Comparison of ENCODE assay signal across 10 cellular contexts in genomic region chr7:100431286-100431735, GRCh38. TPM values are rescaled to one million over a fixed set of nuclear protein-coding genes. Genes with fewer than 3 reads are reported as not detected.
A peak's percentile ranks its signal among the peaks of the same experiment; 100 is the strongest.
DNase-seq lines count a peak whose midpoint lies in the region; ATAC-seq, FAIRE-seq and TF ChIP-seq lines count a peak whose summit lies in the region.
"Had no signal": no experiment of that assay in that cellular context is flagged by ENCODE, and none has a peak within 500 bp of the region (broad histone marks: within the 10 kb centered on the region; RNA-seq: fewer than 3 reads in every experiment).

No MANE protein-coding gene starts in this region.

- no peak for TF ChIP-seq POLR2A in suprapubic skin (IDR thresholded peaks at IDR 0.05)

- peaks cover 3% of the 10 kb centered on the region for H3K9me1 ChIP-seq in keratinocyte (ENCODE audit: control insufficient read depth, extremely low read depth, insufficient read depth, low read length)

- peak overlapping the region; percentile 95 for H3K4me3 Mint-ChIP-seq in activated CD4-positive, alpha-beta T cell treated with anti-CD3 and anti-CD28 coated beads, Interleukin-2, amount 10 ng/mL, durations not matched to agents 24 days and 14 days
- H3K4me3 Mint-ChIP-seq in activated T-helper 2 cell treated with anti-CD3 and anti-CD28 coated beads, Interferon-gamma antibody, Interleukin-2, Interleukin-4, amounts not matched to agents 10 μg/mL and 5 μg/mL and 100 μg/mL, durations not matched to agents 14 hours and 24 hours and 36 hours (ENCODE audit: low read depth): peak overlapping the region; percentile 89

- TF ChIP-seq EP300 in suprapubic skin (IDR thresholded peaks at IDR 0.05): no peak

- TF ChIP-seq CTCF in keratinocyte (optimal IDR thresholded peaks at IDR 0.05 in 1 of 3, IDR thresholded peaks at IDR 0.05 in 1 of 3, conservative IDR thresholded peaks at IDR 0.05 in 1 of 3; ENCODE audit: extremely low read depth in 1 of 3, insufficient read depth in 2 of 3, low read length in 3 of 3): no peak
- no peak for TF ChIP-seq CTCF in suprapubic skin (IDR thresholded peaks at IDR 0.05)

- H4K20me1 ChIP-seq in keratinocyte (ENCODE audit: control insufficient read depth, extremely low read depth, insufficient read depth, low read length): peaks cover 4% of the 10 kb centered on the region

- no peaks in the 10 kb centered on the region for H3K27me3 ChIP-seq in keratinocyte (ENCODE audit: control insufficient read depth, extremely low read depth, insufficient read depth, low read length)
- no peaks in the 10 kb centered on the region for H3K27me3 ChIP-seq in suprapubic skin
- H3K27me3 ChIP-seq: MG63 had no signal

- peaks cover 30% of the 10 kb centered on the region for H3K4me1 ChIP-seq in keratinocyte (ENCODE audit: control insufficient read depth, extremely low read depth, insufficient read depth, low read length)
- peaks cover 55% of the 10 kb centered on the region for H3K4me1 ChIP-seq in suprapubic skin

- H3K4me2 ChIP-seq in keratinocyte (ENCODE audit: control insufficient read depth, extremely low read depth, insufficient read depth, low read depth, low read length): peak overlapping the region; percentile 22

- no peak for DNase-seq in activated CD4-positive, alpha-beta T cell treated with anti-CD3 and anti-CD28 coated beads, Interleukin-2, amount 10 ng/mL, durations not matched to agents 24 days and 14 days
- DNase-seq in activated CD4-positive, alpha-beta T cell treated with anti-CD3 and anti-CD28 coated beads for 1 hour: no peak
- DNase-seq in activated T-helper 2 cell treated with anti-CD3 and anti-CD28 coated beads, Interferon-gamma antibody, Interleukin-2, Interleukin-4, amounts not matched to agents 10 μg/mL and 5 μg/mL and 100 μg/mL, durations not matched to agents 14 hours and 24 hours and 36 hours (ENCODE audit: low spot score): no peak
- no peak for DNase-seq in keratinocyte (ENCODE audit: low read depth, low spot score)
- no peak for DNase-seq in suprapubic skin (ENCODE audit: low spot score in 2 of 2)
- no peak for DNase-seq in GM19238 (ENCODE audit: insufficient read length, low spot score)
- no peak for DNase-seq in NCI-H1092 treated with DMSO at 0.1 percent for 48 hours (lab: John Stamatoyannopoulos, UW)
- DNase-seq: MG63 had no signal

- H3K9me3 ChIP-seq in keratinocyte (ENCODE audit: control insufficient read depth, low read depth, low read length): no peaks in the 10 kb centered on the region
- H3K9me3 ChIP-seq in suprapubic skin: no peaks in the 10 kb centered on the region
- H3K9me3 ChIP-seq: MG63 had no signal

- H3K36me3 Mint-ChIP-seq in activated CD4-positive, alpha-beta T cell treated with anti-CD3 and anti-CD28 coated beads, Interleukin-2, amount 10 ng/mL, durations not matched to agents 24 days and 14 days (ENCODE audit: low read depth): peaks cover 57% of the 10 kb centered on the region
- peaks cover 56% of the 10 kb centered on the region for H3K36me3 Mint-ChIP-seq in activated T-helper 2 cell treated with anti-CD3 and anti-CD28 coated beads, Interferon-gamma antibody, Interleukin-2, Interleukin-4, amounts not matched to agents 10 μg/mL and 5 μg/mL and 100 μg/mL, durations not matched to agents 14 hours and 24 hours and 36 hours (ENCODE audit: low read depth)

- H3K36me3 ChIP-seq in keratinocyte (ENCODE audit: control insufficient read depth in 2 of 2, extremely low read depth in 1 of 2, insufficient read depth in 2 of 2, low read length in 2 of 2) (peaks cover 9 to 40% of the 10 kb centered on the region in 2 experiments), suprapubic skin (peaks cover 19% of the 10 kb centered on the region)

- H3K9me3 Mint-ChIP-seq in activated CD4-positive, alpha-beta T cell treated with anti-CD3 and anti-CD28 coated beads, Interleukin-2, amount 10 ng/mL, durations not matched to agents 24 days and 14 days: peaks cover 4% of the 10 kb centered on the region
- H3K9me3 Mint-ChIP-seq in activated T-helper 2 cell treated with anti-CD3 and anti-CD28 coated beads, Interferon-gamma antibody, Interleukin-2, Interleukin-4, amounts not matched to agents 10 μg/mL and 5 μg/mL and 100 μg/mL, durations not matched to agents 14 hours and 24 hours and 36 hours: no peaks in the 10 kb centered on the region

- no peak for ATAC-seq in GM21717 (IDR thresholded peaks at IDR 0.05; ENCODE audit: unreplicated experiment)

- dilution Hi-C loops in keratinocyte (cut with MboI; ENCODE audit: extremely low pct_ligation_motif_present, low sequenced_read_pairs): no loop called here

- intact Hi-C loops in activated CD4-positive, alpha-beta T cell treated with anti-CD3 and anti-CD28 coated beads, Interleukin-2, amount 10 ng/mL, durations not matched to agents 24 days and 14 days (cut with micrococcal nuclease): loop anchor here (10.0 kb wide), 1 partner anchor 443 kb away; the partner anchor contains the start of gene SRRT
- intact Hi-C loops in activated T-helper 2 cell treated with anti-CD3 and anti-CD28 coated beads, Interferon-gamma antibody, Interleukin-2, Interleukin-4, amounts not matched to agents 10 μg/mL and 5 μg/mL and 100 μg/mL, durations not matched to agents 14 hours and 24 hours and 36 hours (cut with micrococcal nuclease): no loop called here

- peaks cover 55% of the 10 kb centered on the region for H3K4me1 Mint-ChIP-seq in activated CD4-positive, alpha-beta T cell treated with anti-CD3 and anti-CD28 coated beads, Interleukin-2, amount 10 ng/mL, durations not matched to agents 24 days and 14 days
- H3K4me1 Mint-ChIP-seq in activated T-helper 2 cell treated with anti-CD3 and anti-CD28 coated beads, Interferon-gamma antibody, Interleukin-2, Interleukin-4, amounts not matched to agents 10 μg/mL and 5 μg/mL and 100 μg/mL, durations not matched to agents 14 hours and 24 hours and 36 hours (ENCODE audit: low read depth): peaks cover 38% of the 10 kb centered on the region

- peaks cover 53% of the 10 kb centered on the region for H3K79me2 ChIP-seq in keratinocyte (ENCODE audit: control insufficient read depth, insufficient read depth, low read length)

- FAIRE-seq in keratinocyte (lab: Jason Lieb, UNC): no peak

- no peak overlapping the region for H2AFZ ChIP-seq in keratinocyte (ENCODE audit: control insufficient read depth, low read length)

- peaks cover 8% of the 10 kb centered on the region for H3K27me3 Mint-ChIP-seq in activated CD4-positive, alpha-beta T cell treated with anti-CD3 and anti-CD28 coated beads, Interleukin-2, amount 10 ng/mL, durations not matched to agents 24 days and 14 days
- H3K27me3 Mint-ChIP-seq in activated T-helper 2 cell treated with anti-CD3 and anti-CD28 coated beads, Interferon-gamma antibody, Interleukin-2, Interleukin-4, amounts not matched to agents 10 μg/mL and 5 μg/mL and 100 μg/mL, durations not matched to agents 14 hours and 24 hours and 36 hours (ENCODE audit: low read depth): no peaks in the 10 kb centered on the region

- H3K4me3 ChIP-seq in keratinocyte (ENCODE audit: control insufficient read depth in 2 of 3, extremely low read depth in 1 of 3, insufficient read depth in 2 of 3, low read depth in 1 of 3, low read length in 3 of 3) (no peak overlapping the region), suprapubic skin (peak overlapping the region; percentile 96)

- 87% methylated on average over 16 of the region's 23 CpGs for WGBS in suprapubic skin

- H3K27ac ChIP-seq in keratinocyte (ENCODE audit: control insufficient read depth, insufficient read depth, low read length) (no peak overlapping the region), suprapubic skin (no peak overlapping the region)

- H3K9ac ChIP-seq in keratinocyte (ENCODE audit: control insufficient read depth, extremely low read depth, insufficient read depth, low read length): no peak overlapping the region

- peak overlapping the region; percentile 62 for H3K27ac Mint-ChIP-seq in activated CD4-positive, alpha-beta T cell treated with anti-CD3 and anti-CD28 coated beads, Interleukin-2, amount 10 ng/mL, durations not matched to agents 24 days and 14 days
- peak overlapping the region; percentile 64 for H3K27ac Mint-ChIP-seq in activated T-helper 2 cell treated with anti-CD3 and anti-CD28 coated beads, Interferon-gamma antibody, Interleukin-2, Interleukin-4, amounts not matched to agents 10 μg/mL and 5 μg/mL and 100 μg/mL, durations not matched to agents 14 hours and 24 hours and 36 hours

RNA-seq across cellular contexts. Expression of gene MEPCE, which starts 1.7 kb away (rescaled TPM):
- total RNA-seq in activated CD4-positive, alpha-beta T cell treated with anti-CD3 and anti-CD28 coated beads, Interleukin-2, amount 10 ng/mL, durations not matched to agents 24 days and 14 days: 55.8 and 57.2 TPM in 2 replicates
- 50.9 and 51.0 TPM in 2 replicates for total RNA-seq in activated T-helper 2 cell treated with anti-CD3 and anti-CD28 coated beads, Interferon-gamma antibody, Interleukin-2, Interleukin-4, amounts not matched to agents 10 μg/mL and 5 μg/mL and 100 μg/mL, durations not matched to agents 14 hours and 24 hours and 36 hours
- polyA plus RNA-seq in keratinocyte: 10.6 to 14.7 TPM (median 10.8 TPM) in 3 replicates
- 7.9 TPM for polyA plus RNA-seq in keratinocyte (2011; ENCODE audit: low read depth)
- 6.6 and 10.3 TPM in 2 replicates for polyA plus RNA-seq in keratinocyte (2011; cell fraction: cytosol; rRNA removed)
- polyA plus RNA-seq in keratinocyte (2011; cell fraction: nucleus; rRNA removed): 20.1 and 26.0 TPM in 2 replicates
- 19.7 and 22.2 TPM in 2 replicates for polyA plus RNA-seq in keratinocyte (2012; ENCODE audit: low replicate concordance)
- polyA minus RNA-seq in keratinocyte: 18.5 to 33.5 TPM (median 19.0 TPM) in 3 replicates
- polyA minus RNA-seq in keratinocyte (2011; cell fraction: cytosol; rRNA and poly(A)+ RNA removed): 18.2 TPM
- 15.1 and 15.7 TPM in 2 replicates for polyA minus RNA-seq in keratinocyte (2011; cell fraction: nucleus; rRNA and poly(A)+ RNA removed)
- 10 to 100 TPM; 38.5 to 50.4 (median 39.6) TPM for total RNA-seq in suprapubic skin

RNA-seq across cellular contexts. Expression of gene ZCWPW1, which starts 2.8 kb away (rescaled TPM):
- total RNA-seq in activated CD4-positive, alpha-beta T cell treated with anti-CD3 and anti-CD28 coated beads, Interleukin-2, amount 10 ng/mL, durations not matched to agents 24 days and 14 days: 1.7 and 2.6 TPM in 2 replicates
- total RNA-seq in activated T-helper 2 cell treated with anti-CD3 and anti-CD28 coated beads, Interferon-gamma antibody, Interleukin-2, Interleukin-4, amounts not matched to agents 10 μg/mL and 5 μg/mL and 100 μg/mL, durations not matched to agents 14 hours and 24 hours and 36 hours: 1.1 and 3.5 TPM in 2 replicates
- 1.4 to 2.0 TPM (median 1.7 TPM) in 3 replicates for polyA plus RNA-seq in keratinocyte
- 2.9 TPM for polyA plus RNA-seq in keratinocyte (2011; ENCODE audit: low read depth)
- 1.4 TPM in 2 replicates for polyA plus RNA-seq in keratinocyte (2011; cell fraction: cytosol; rRNA removed)
- polyA plus RNA-seq in keratinocyte (2011; cell fraction: nucleus; rRNA removed): 2.8 and 3.1 TPM in 2 replicates
- polyA plus RNA-seq in keratinocyte (2012; ENCODE audit: low replicate concordance): 1.9 and 2.6 TPM in 2 replicates
- 0.16 to 0.54 TPM in 2 of 3 replicates, not detected in the other for polyA minus RNA-seq in keratinocyte
- polyA minus RNA-seq in keratinocyte (2011; cell fraction: cytosol; rRNA and poly(A)+ RNA removed): not detected
- polyA minus RNA-seq in keratinocyte (2011; cell fraction: nucleus; rRNA and poly(A)+ RNA removed): 0.84 and 0.85 TPM in 2 replicates
- total RNA-seq in suprapubic skin: 1 to 10 TPM; 2.2 to 9.4 (median 4.8) TPM

RNA-seq across cellular contexts. Expression of gene PPP1R35, which starts 5.0 kb away (rescaled TPM):
- total RNA-seq in activated CD4-positive, alpha-beta T cell treated with anti-CD3 and anti-CD28 coated beads, Interleukin-2, amount 10 ng/mL, durations not matched to agents 24 days and 14 days: 52.8 and 59.9 TPM in 2 replicates
- 59.8 and 63.6 TPM in 2 replicates for total RNA-seq in activated T-helper 2 cell treated with anti-CD3 and anti-CD28 coated beads, Interferon-gamma antibody, Interleukin-2, Interleukin-4, amounts not matched to agents 10 μg/mL and 5 μg/mL and 100 μg/mL, durations not matched to agents 14 hours and 24 hours and 36 hours
- polyA plus RNA-seq in keratinocyte: 12.2 to 15.3 TPM (median 13.3 TPM) in 3 replicates
- polyA plus RNA-seq in keratinocyte (2011; ENCODE audit: low read depth): 2.2 TPM
- 7.4 and 15.5 TPM in 2 replicates for polyA plus RNA-seq in keratinocyte (2011; cell fraction: cytosol; rRNA removed)
- polyA plus RNA-seq in keratinocyte (2011; cell fraction: nucleus; rRNA removed): 18.8 and 27.4 TPM in 2 replicates
- polyA plus RNA-seq in keratinocyte (2012; ENCODE audit: low replicate concordance): 21.6 and 22.8 TPM in 2 replicates
- polyA minus RNA-seq in keratinocyte: 2.2 to 3.6 TPM (median 3.1 TPM) in 3 replicates
- polyA minus RNA-seq in keratinocyte (2011; cell fraction: cytosol; rRNA and poly(A)+ RNA removed): 21.1 TPM
- 4.0 and 5.8 TPM in 2 replicates for polyA minus RNA-seq in keratinocyte (2011; cell fraction: nucleus; rRNA and poly(A)+ RNA removed)
- 10 to 100 TPM; 18.2 to 35.6 (median 27.0) TPM for total RNA-seq in suprapubic skin

RNA-seq across cellular contexts. Expression of gene SPACDR, which starts 32.7 kb away (rescaled TPM):
- total RNA-seq in activated CD4-positive, alpha-beta T cell treated with anti-CD3 and anti-CD28 coated beads, Interleukin-2, amount 10 ng/mL, durations not matched to agents 24 days and 14 days: 2.7 and 2.9 TPM in 2 replicates
- 3.2 and 4.5 TPM in 2 replicates for total RNA-seq in activated T-helper 2 cell treated with anti-CD3 and anti-CD28 coated beads, Interferon-gamma antibody, Interleukin-2, Interleukin-4, amounts not matched to agents 10 μg/mL and 5 μg/mL and 100 μg/mL, durations not matched to agents 14 hours and 24 hours and 36 hours
- polyA plus RNA-seq in keratinocyte: 0.24 to 0.54 TPM (median 0.37 TPM) in 3 replicates
- polyA plus RNA-seq in keratinocyte (2011; ENCODE audit: low read depth): not detected
- polyA plus RNA-seq in keratinocyte (2011; cell fraction: cytosol; rRNA removed): 0.61 and 0.64 TPM in 2 replicates
- polyA plus RNA-seq in keratinocyte (2011; cell fraction: nucleus; rRNA removed): 2.1 TPM in 2 replicates
- 0.30 and 1.3 TPM in 2 replicates for polyA plus RNA-seq in keratinocyte (2012; ENCODE audit: low replicate concordance)
- polyA minus RNA-seq in keratinocyte: 0.53 to 1.7 TPM (median 1.4 TPM) in 3 replicates
- polyA minus RNA-seq in keratinocyte (2011; cell fraction: cytosol; rRNA and poly(A)+ RNA removed): not detected
- polyA minus RNA-seq in keratinocyte (2011; cell fraction: nucleus; rRNA and poly(A)+ RNA removed): not detected in 2 replicates
- under 1 TPM in 1 of 4 donors, not detected in 3; 0.53 TPM for total RNA-seq in suprapubic skin
- total RNA-seq: glomerular endothelial cell had no signal

RNA-seq across cellular contexts. Expression of gene TSC22D4, which starts 47.7 kb away (rescaled TPM):
- 113 and 121 TPM in 2 replicates for total RNA-seq in activated CD4-positive, alpha-beta T cell treated with anti-CD3 and anti-CD28 coated beads, Interleukin-2, amount 10 ng/mL, durations not matched to agents 24 days and 14 days
- 103 and 106 TPM in 2 replicates for total RNA-seq in activated T-helper 2 cell treated with anti-CD3 and anti-CD28 coated beads, Interferon-gamma antibody, Interleukin-2, Interleukin-4, amounts not matched to agents 10 μg/mL and 5 μg/mL and 100 μg/mL, durations not matched to agents 14 hours and 24 hours and 36 hours
- polyA plus RNA-seq in keratinocyte: 8.4 to 16.6 TPM (median 9.1 TPM) in 3 replicates
- polyA plus RNA-seq in keratinocyte (2011; ENCODE audit: low read depth): 7.3 TPM
- 9.4 and 20.9 TPM in 2 replicates for polyA plus RNA-seq in keratinocyte (2011; cell fraction: cytosol; rRNA removed)
- 22.5 and 30.0 TPM in 2 replicates for polyA plus RNA-seq in keratinocyte (2011; cell fraction: nucleus; rRNA removed)
- polyA plus RNA-seq in keratinocyte (2012; ENCODE audit: low replicate concordance): 23.1 and 23.2 TPM in 2 replicates
- 6.6 to 18.2 TPM (median 7.0 TPM) in 3 replicates for polyA minus RNA-seq in keratinocyte
- polyA minus RNA-seq in keratinocyte (2011; cell fraction: cytosol; rRNA and poly(A)+ RNA removed): 31.5 TPM
- polyA minus RNA-seq in keratinocyte (2011; cell fraction: nucleus; rRNA and poly(A)+ RNA removed): 14.6 and 17.1 TPM in 2 replicates
- total RNA-seq in suprapubic skin: 10 to 100 TPM; 52.7 to 67.2 (median 57.3) TPM
